31 cellular contexts compared by ENCODE assay signal in genomic region chr20:62959101-62959971, GRCh38. TPM values are rescaled to one million over a fixed set of nuclear protein-coding genes. Genes with fewer than 3 reads are reported as not detected.
DNase-seq lines count a peak whose midpoint lies in the region; ATAC-seq and TF ChIP-seq lines count a peak whose summit lies in the region.
"Had no signal": no experiment of that assay in that cellular context is flagged by ENCODE, and none has a peak within 500 bp of the region (broad histone marks: within the 10 kb centered on the region; RNA-seq: fewer than 3 reads in every experiment).

No MANE protein-coding gene starts in this region.

- peak; percentile 11 to 50 (median 34) for DNase-seq in right cardiac atrium
- DNase-seq in left ventricle myocardium superior, result no peak
- DNase-seq in activated CD8-positive, alpha-beta T cell treated with anti-CD3 and anti-CD28 coated beads for 36 hours, result no peak
- DNase-seq in naive thymus-derived CD8-positive, alpha-beta T cell, result peak in 3 of 10 donors; percentile 26 to 61 (median 38)
- no peak for DNase-seq in OCI-M1 (lab: John Stamatoyannopoulos, UW)
- no peak for DNase-seq in amygdala (lab: John Stamatoyannopoulos, UW)
- DNase-seq: activated CD4-positive, alpha-beta T cell treated with anti-CD3 and anti-CD28 coated beads for 1 hour; NCI-H1417 treated with DMSO at 0.1 percent for 48 hours; NCI-H2107; SHP77 treated with DMSO at 0.1 percent for 48 hours; substantia nigra; upper lobe of right lung had no signal

- H3K27ac Mint-ChIP-seq in activated CD8-positive, alpha-beta T cell treated with anti-CD3 and anti-CD28 coated beads for 36 hours, result no peak overlapping the region
- peak overlapping the region in 8 of 10 donors; percentile 31 to 77 (median 71) for H3K27ac Mint-ChIP-seq in naive thymus-derived CD8-positive, alpha-beta T cell
- H3K27ac Mint-ChIP-seq: activated naive CD8-positive, alpha-beta T cell; activated T-helper 2 cell treated with anti-CD3 and anti-CD28 coated beads, Interferon-gamma antibody, Interleukin-2, Interleukin-4, amounts not matched to agents 10 μg/mL and 5 μg/mL and 100 μg/mL, durations not matched to agents 14 hours and 24 hours and 36 hours had no signal

- CTCF ChIA-PET in activated CD8-positive, alpha-beta T cell treated with anti-CD3 and anti-CD28 coated beads for 36 hours (lab: Charles Lee), result interaction anchor here (0.7 to 3.2 kb wide), 3 partner anchors 10 to 65 kb away, joined by 3 to 13 read pairs (median 3); no protein-coding TSS in a partner anchor

- no peak overlapping the region for H3K27ac ChIP-seq in right cardiac atrium (ENCODE audit: low read length)
- H3K27ac ChIP-seq: neutrophil, upper lobe of right lung had no signal

- 80% methylated on average over 43 of the region's 43 CpGs for WGBS in right cardiac atrium

- no peak overlapping the region for H3K4me3 Mint-ChIP-seq in activated CD8-positive, alpha-beta T cell treated with anti-CD3 and anti-CD28 coated beads for 36 hours
- peak overlapping the region; percentile 11 to 69 (median 47) for H3K4me3 Mint-ChIP-seq in naive thymus-derived CD8-positive, alpha-beta T cell
- H3K4me3 Mint-ChIP-seq: activated naive CD8-positive, alpha-beta T cell; central memory CD8-positive, alpha-beta T cell had no signal

- no peaks in the 10 kb centered on the region for H3K9me3 ChIP-seq in right cardiac atrium (ENCODE audit: control insufficient read depth, low read length)
- H3K9me3 ChIP-seq: mucosa of descending colon, neutrophil, upper lobe of right lung had no signal

- no peaks in the 10 kb centered on the region for H3K27me3 Mint-ChIP-seq in activated CD8-positive, alpha-beta T cell treated with anti-CD3 and anti-CD28 coated beads for 36 hours
- no peaks in the 10 kb centered on the region for H3K27me3 Mint-ChIP-seq in naive thymus-derived CD8-positive, alpha-beta T cell
- H3K27me3 Mint-ChIP-seq: activated naive CD8-positive, alpha-beta T cell; central memory CD8-positive, alpha-beta T cell had no signal

- TF ChIP-seq CTCF in activated CD8-positive, alpha-beta T cell treated with anti-CD3 and anti-CD28 coated beads for 36 hours (IDR thresholded peaks at IDR 0.05), result no peak

- POLR2A ChIA-PET in activated CD8-positive, alpha-beta T cell treated with anti-CD3 and anti-CD28 coated beads for 36 hours (lab: Charles Lee), result interaction anchor here (0.5 to 2.1 kb wide), 7 partner anchors 8 to 65 kb away, joined by 3 to 10 read pairs (median 3); partner anchors contain the start of gene GID8
- POLR2A ChIA-PET in naive thymus-derived CD8-positive, alpha-beta T cell (lab: Charles Lee), result interaction anchor here (0.9 to 1.6 kb wide), 6 partner anchors 9 to 41 kb away, joined by 3 to 15 read pairs (median 5); partner anchors contain the start of gene GID8

- no peaks in the 10 kb centered on the region for H3K9me3 Mint-ChIP-seq in activated CD8-positive, alpha-beta T cell treated with anti-CD3 and anti-CD28 coated beads for 36 hours
- no peaks in the 10 kb centered on the region for H3K9me3 Mint-ChIP-seq in naive thymus-derived CD8-positive, alpha-beta T cell
- H3K9me3 Mint-ChIP-seq: activated T-helper 2 cell treated with anti-CD3 and anti-CD28 coated beads, Interferon-gamma antibody, Interleukin-2, Interleukin-4, amounts not matched to agents 10 μg/mL and 5 μg/mL and 100 μg/mL, durations not matched to agents 14 hours and 24 hours and 36 hours; central memory CD8-positive, alpha-beta T cell had no signal

- intact Hi-C loops in right cardiac atrium (cut with DNase I) (no loop called here), left ventricle myocardium superior (cut with micrococcal nuclease) (no loop called here)
- intact Hi-C loops in activated CD8-positive, alpha-beta T cell treated with anti-CD3 and anti-CD28 coated beads for 36 hours (cut with micrococcal nuclease), result loop anchor here (10.0 kb wide), 1 partner anchor 55 kb away; no protein-coding TSS in a partner anchor

- no peak overlapping the region for H3K4me3 ChIP-seq in right cardiac atrium (ENCODE audit: low read length)
- H3K4me3 ChIP-seq: GM12878, lung, mucosa of descending colon, upper lobe of right lung had no signal

- H3K36me3 Mint-ChIP-seq in activated CD8-positive, alpha-beta T cell treated with anti-CD3 and anti-CD28 coated beads for 36 hours (ENCODE audit: low read depth), result peaks cover 28% of the 10 kb centered on the region
- peaks cover 0 to 8% (median 0%) of the 10 kb centered on the region in 3 donors for H3K36me3 Mint-ChIP-seq in naive thymus-derived CD8-positive, alpha-beta T cell
- H3K36me3 Mint-ChIP-seq: activated naive CD8-positive, alpha-beta T cell had no signal

- ATAC-seq in right cardiac atrium (no peak), left ventricle myocardium superior (no peak), HG03280 (IDR thresholded peaks at IDR 0.05; ENCODE audit: unreplicated experiment) (no peak), HG02610 (IDR thresholded peaks at IDR 0.05; ENCODE audit: unreplicated experiment) (no peak)
- peak; percentile 52 for ATAC-seq in activated CD8-positive, alpha-beta T cell treated with anti-CD3 and anti-CD28 coated beads for 36 hours
- ATAC-seq in naive thymus-derived CD8-positive, alpha-beta T cell, result peak; percentile 47 to 56
- ATAC-seq: GM12878, mucosa of descending colon, upper lobe of right lung had no signal

- peaks cover 17% of the 10 kb centered on the region for H3K4me1 Mint-ChIP-seq in activated CD8-positive, alpha-beta T cell treated with anti-CD3 and anti-CD28 coated beads for 36 hours (ENCODE audit: low read depth)
- peaks cover 3 to 47% (median 25%) of the 10 kb centered on the region in 4 donors for H3K4me1 Mint-ChIP-seq in naive thymus-derived CD8-positive, alpha-beta T cell

- no peaks in the 10 kb centered on the region for H3K4me1 ChIP-seq in right cardiac atrium (ENCODE audit: control insufficient read depth, insufficient read depth, low read length)

- H3K27me3 ChIP-seq in right cardiac atrium (ENCODE audit: control insufficient read depth, insufficient read depth), result no peaks in the 10 kb centered on the region
- H3K27me3 ChIP-seq: neutrophil, upper lobe of right lung had no signal

RNA-seq across cellular contexts. Expression of gene SLC17A9, which starts 6.8 kb away (rescaled TPM):
- total RNA-seq in right cardiac atrium (1 to 10 TPM; 1.5 to 4.8 (median 2.2) TPM), left ventricle myocardium superior (1.5 TPM)
- polyA plus RNA-seq in right cardiac atrium, result 3.1 TPM
- total RNA-seq in activated CD8-positive, alpha-beta T cell treated with anti-CD3 and anti-CD28 coated beads for 36 hours, result 10 to 100 TPM; 78.5 to 78.7 TPM
- total RNA-seq in naive thymus-derived CD8-positive, alpha-beta T cell, result 10 to 100 TPM; 11.3 TPM
- polyA plus RNA-seq in naive thymus-derived CD8-positive, alpha-beta T cell, result 1 to 10 TPM; 1.2 to 2.0 (median 1.5) TPM
- total RNA-seq: H4, M059J, skeletal muscle tissue had no signal

RNA-seq across cellular contexts. Expression of gene GID8, which starts 21.4 kb away (rescaled TPM):
- total RNA-seq in right cardiac atrium (10 to 100 TPM; 19.0 to 22.1 (median 20.0) TPM), left ventricle myocardium superior (16.1 TPM)
- polyA plus RNA-seq in right cardiac atrium, result 8.9 TPM
- 10 to 100 TPM; 39.2 to 42.2 TPM for total RNA-seq in activated CD8-positive, alpha-beta T cell treated with anti-CD3 and anti-CD28 coated beads for 36 hours
- 10 to 100 TPM; 57.7 to 61.2 TPM for total RNA-seq in naive thymus-derived CD8-positive, alpha-beta T cell
- 10 to 100 TPM; 20.2 to 24.4 (median 21.1) TPM for polyA plus RNA-seq in naive thymus-derived CD8-positive, alpha-beta T cell

RNA-seq across cellular contexts. Expression of gene DIDO1, which starts 33.0 kb away (rescaled TPM):
- total RNA-seq in right cardiac atrium (10 to 100 TPM; 38.1 to 42.5 (median 40.0) TPM), left ventricle myocardium superior (38.3 TPM)
- 23.3 TPM for polyA plus RNA-seq in right cardiac atrium
- total RNA-seq in activated CD8-positive, alpha-beta T cell treated with anti-CD3 and anti-CD28 coated beads for 36 hours, result 10 to 100 TPM; 45.9 to 47.4 TPM
- 100 to 1,000 TPM; 125 to 132 TPM for total RNA-seq in naive thymus-derived CD8-positive, alpha-beta T cell
- 10 to 100 TPM; 26.8 to 45.8 (median 39.7) TPM for polyA plus RNA-seq in naive thymus-derived CD8-positive, alpha-beta T cell

RNA-seq across cellular contexts. Expression of gene BHLHE23, which starts 47.4 kb away (rescaled TPM):
- total RNA-seq in right cardiac atrium (not detected), left ventricle myocardium superior (not detected)
- polyA plus RNA-seq in right cardiac atrium, result not detected
- not detected for total RNA-seq in activated CD8-positive, alpha-beta T cell treated with anti-CD3 and anti-CD28 coated beads for 36 hours
- not detected for total RNA-seq in naive thymus-derived CD8-positive, alpha-beta T cell
- not detected for polyA plus RNA-seq in naive thymus-derived CD8-positive, alpha-beta T cell
- total RNA-seq: activated T-helper 2 cell treated with anti-CD3 and anti-CD28 coated beads, Interferon-gamma antibody, Interleukin-2, Interleukin-4, amounts not matched to agents 10 μg/mL and 5 μg/mL and 100 μg/mL, durations not matched to agents 14 hours and 24 hours and 36 hours; Daoy; dermis microvascular lymphatic vessel endothelial cell; H4; kidney epithelial cell; lung; M059J; mucosa of descending colon; NCI-H460; pulmonary artery endothelial cell; skeletal muscle tissue; T-helper 1 cell treated with Interleukin-12 subunit alpha and Interleukin-12 subunit beta and Interleukin-4 antibody, amounts not matched to agents 30 ng/mL and 1 ng/mL, for 36 hours; upper lobe of right lung had no signal
- polyA plus RNA-seq: BJ, lung had no signal

Comparison
In these comparisons a context has a peak if more than half of its experiments do, and no peak if none do; other contexts are left out.
1. DNase-seq: peak in right cardiac atrium (3 of 3); none in left ventricle myocardium superior (single experiment), activated CD8-positive, alpha-beta T cell treated with anti-CD3 and anti-CD28 coated beads for 36 hours (single experiment), OCI-M1 (single experiment) and amygdala (0 of 56).
2. ATAC-seq: peak in activated CD8-positive, alpha-beta T cell treated with anti-CD3 and anti-CD28 coated beads for 36 hours (single experiment) and naive thymus-derived CD8-positive, alpha-beta T cell (2 of 2); none in right cardiac atrium (0 of 2), left ventricle myocardium superior (single experiment), HG03280 (single experiment) and HG02610 (single experiment).
3. RNA of gene SLC17A9, which starts 6.8 kb away (total RNA-seq): 78.5 to 78.7 TPM in activated CD8-positive, alpha-beta T cell treated with anti-CD3 and anti-CD28 coated beads for 36 hours; 11.3 TPM in naive thymus-derived CD8-positive, alpha-beta T cell, 1.5 to 4.8 TPM in right cardiac atrium and 1.5 TPM in left ventricle myocardium superior (single experiment); every median in the first group is over 4 times any median in the second.